16 cellular contexts compared by ENCODE assay signal in the genomic region with DNA sequence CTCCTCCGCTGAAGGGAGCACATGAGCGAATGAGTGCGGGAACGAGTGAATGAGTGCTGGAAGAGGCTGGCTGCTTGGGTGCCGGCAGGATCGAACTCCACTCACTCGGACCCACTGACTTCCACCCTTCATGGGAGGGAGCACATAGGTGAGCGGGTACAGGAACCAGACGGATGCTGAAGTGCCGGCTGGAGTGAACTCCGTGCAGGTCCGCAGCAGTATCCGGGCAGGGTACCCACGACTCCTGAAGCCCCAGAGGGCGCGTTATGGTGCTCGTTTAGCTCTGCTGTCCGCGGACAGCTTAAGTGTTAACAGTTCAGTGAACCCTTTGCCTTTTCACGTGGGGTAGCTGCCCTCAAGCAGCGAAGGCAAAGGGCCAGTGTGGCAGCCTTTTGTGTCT. TPM values are rescaled to one million over a fixed set of nuclear protein-coding genes. Genes with fewer than 3 reads are reported as not detected.
DNase-seq lines count a peak whose midpoint lies in the region; ATAC-seq, FAIRE-seq and TF ChIP-seq lines count a peak whose summit lies in the region.
"Had no signal": no experiment of that assay in that cellular context is flagged by ENCODE, and none has a peak within 500 bp of the region (broad histone marks: within the 10 kb centered on the region; RNA-seq: fewer than 3 reads in every experiment).

No MANE protein-coding gene starts in this region.

- H3K79me2 ChIP-seq in H9 (ENCODE audit: insufficient read depth, low read length): no peaks in the 10 kb centered on the region

- H3K9me3 ChIP-seq in ES-I3 (ENCODE audit: control insufficient read depth, insufficient read depth, low read length) (no peaks in the 10 kb centered on the region), H9 (ENCODE audit: control insufficient read depth, low read depth, low read length) (no peaks in the 10 kb centered on the region), iPS-15b (ENCODE audit: control insufficient read depth, insufficient read depth, low read length) (no peaks in the 10 kb centered on the region), upper lobe of right lung (no peaks in the 10 kb centered on the region)
- H3K9me3 ChIP-seq: A549, BE2C, HAP-1 had no signal

- no CpG with 5 or more reads among the region's 21 CpGs for WGBS in H9 (ENCODE audit: extremely low coverage, insufficient read length, low lambda C conversion rate)

- 0 out of 7 replicates have a peak, but pooled peaks cover 0 to 3% (median 0%) of the 10 kb centered on the region in 3 experiments for H3K36me3 Mint-ChIP-seq in H9 (ENCODE audit: insufficient read depth in 1 of 3, low read depth in 3 of 3)
- H3K36me3 Mint-ChIP-seq: CD4-positive, alpha-beta memory T cell had no signal

- no peaks in the 10 kb centered on the region for H3K27me3 Mint-ChIP-seq in H9 (ENCODE audit: low read depth)

- H2BK15ac ChIP-seq in H9 (ENCODE audit: low read depth, low read length): no peak overlapping the region

- H3K4me1 ChIP-seq in ES-I3 (ENCODE audit: insufficient read depth, low read length) (peaks cover 26% of the 10 kb centered on the region), H9 (ENCODE audit: insufficient read depth, low read length) (peaks cover 2% of the 10 kb centered on the region), iPS-15b (ENCODE audit: control insufficient read depth, insufficient read depth, low read length) (peaks cover 17% of the 10 kb centered on the region), upper lobe of right lung (no peaks in the 10 kb centered on the region)
- H3K4me1 ChIP-seq: A549, BE2C had no signal

- H3K4me1 Mint-ChIP-seq in H9: peaks cover 39 to 42% of the 10 kb centered on the region in 2 experiments
- H3K4me1 Mint-ChIP-seq: CD4-positive, alpha-beta memory T cell had no signal

- no peak overlapping the region for H3K4ac ChIP-seq in H9 (ENCODE audit: low read depth, low read length)

- DNase-seq in H9 (peak; percentile 38), upper lobe of right lung (peak; percentile 56), inferior parietal cortex (ENCODE audit: extremely low spot score) (no peak), GM12891 (ENCODE audit: insufficient read length, low spot score) (no peak), MV-4-11 (lab: John Stamatoyannopoulos, UW) (no peak)
- DNase-seq: BE2C, DMS79 had no signal

- H2BK20ac ChIP-seq in H9 (ENCODE audit: low read depth, low read length, poor library complexity, severe bottlenecking): no peak overlapping the region

- intact Hi-C loops in upper lobe of right lung (cut with DNase I): no loop called here

- H3K79me1 ChIP-seq in H9 (ENCODE audit: insufficient read depth, low read depth, low read length, poor library complexity, severe bottlenecking): no peaks in the 10 kb centered on the region

- TF ChIP-seq CTCF in H9 (conservative IDR thresholded peaks at IDR 0.05): no peak
- no peak for TF ChIP-seq CTCF in upper lobe of right lung (IDR thresholded peaks at IDR 0.05)

- no peak overlapping the region for H3K23ac ChIP-seq in H9 (ENCODE audit: insufficient read length, low read depth, low read length)

- H3K9ac ChIP-seq in ES-I3 (ENCODE audit: low read depth, low read length): peak overlapping the region; percentile 51; the same call in 1 of the 2 replicates
- no peak overlapping the region for H3K9ac ChIP-seq in H9 (ENCODE audit: extremely low read depth, insufficient read length, low read length)
- H3K9ac ChIP-seq in iPS-15b (ENCODE audit: low read depth, low read length): no peak overlapping the region

- no peak for TF ChIP-seq POLR2A in GM12891 (IDR thresholded peaks at IDR 0.05; ENCODE audit: low read depth, low read length)

- H4K5ac ChIP-seq in H9 (ENCODE audit: insufficient read length, low read depth, low read length): no peak overlapping the region

- no peaks in the 10 kb centered on the region for H3K23me2 ChIP-seq in H9 (ENCODE audit: insufficient read length, low read depth, low read length, poor library complexity, severe bottlenecking)

- no peaks in the 10 kb centered on the region for H3K9me3 Mint-ChIP-seq in H9
- H3K9me3 Mint-ChIP-seq: CD4-positive, alpha-beta memory T cell had no signal

- H2AFZ ChIP-seq in H9 (ENCODE audit: low read length): no peak overlapping the region

- no peak overlapping the region for H3K18ac ChIP-seq in H9 (ENCODE audit: insufficient read length, low read depth, low read length)

- H3T11ph ChIP-seq in H9 (ENCODE audit: low read length): no peak overlapping the region

- H3K27ac Mint-ChIP-seq in H9: peak overlapping the region in 1 of 3 experiments; percentile 78; a peak in 1 of 7 replicates
- H3K27ac Mint-ChIP-seq: CD4-positive, alpha-beta memory T cell had no signal

- H4K20me1 ChIP-seq in H9 (ENCODE audit: control insufficient read depth, insufficient read depth, insufficient read length): no peaks in the 10 kb centered on the region

- H4K8ac ChIP-seq in H9 (replicated peaks; ENCODE audit: insufficient read length, low read depth, low read length): no peak overlapping the region

- H2BK120ac ChIP-seq in H9 (ENCODE audit: low read depth, low read length, poor library complexity, severe bottlenecking): no peak overlapping the region

- H4K91ac ChIP-seq in H9 (ENCODE audit: insufficient read length, low read depth, low read length): no peak overlapping the region

- H2BK5ac ChIP-seq in H9 (ENCODE audit: insufficient read length, low read length): no peak overlapping the region

- H3K27ac ChIP-seq in H9 (ENCODE audit: insufficient read length, low read depth, low read length) (no peak overlapping the region), upper lobe of right lung (no peak overlapping the region)
- H3K27ac ChIP-seq: A549, C4-2B had no signal

- H3K4me2 ChIP-seq in H9 (ENCODE audit: insufficient read depth, insufficient read length, low read length): no peak overlapping the region
- H3K4me2 ChIP-seq: A549 had no signal

- no peak overlapping the region for H3K56ac ChIP-seq in H9 (ENCODE audit: insufficient read length, low read depth, low read length)

- peak; percentile 19 for ATAC-seq in upper lobe of right lung
- ATAC-seq: A549 had no signal

- H3K4me3 ChIP-seq in iPS-15b (ENCODE audit: low read depth, low read length) (peak overlapping the region; percentile 31), upper lobe of right lung (no peak overlapping the region)
- H3K4me3 ChIP-seq: A549, HAP-1 had no signal

- H3K4me3 Mint-ChIP-seq in H9: no peak overlapping the region
- H3K4me3 Mint-ChIP-seq: CD4-positive, alpha-beta memory T cell had no signal

- no peaks in the 10 kb centered on the region for H3K36me3 ChIP-seq in ES-I3 (ENCODE audit: insufficient read depth, low read length)
- H3K36me3 ChIP-seq in iPS-15b (ENCODE audit: control insufficient read depth, insufficient read depth, low read length): no peaks in the 10 kb centered on the region
- no peaks in the 10 kb centered on the region for H3K36me3 ChIP-seq in upper lobe of right lung
- H3K36me3 ChIP-seq: BE2C, HAP-1 had no signal

- no peak for FAIRE-seq in GM12891 (lab: Jason Lieb, UNC)
- FAIRE-seq: A549, GM12892, GM19239 had no signal

- no peak overlapping the region for H2AK5ac ChIP-seq in H9 (ENCODE audit: insufficient read length, low read length)

- no peak overlapping the region for H2BK12ac ChIP-seq in H9 (ENCODE audit: insufficient read length, low read depth, low read length)

- H3K27me3 ChIP-seq in H9 (ENCODE audit: insufficient read depth, low read length) (no peaks in the 10 kb centered on the region), iPS-15b (ENCODE audit: control insufficient read depth, insufficient read depth, low read length) (no peaks in the 10 kb centered on the region), upper lobe of right lung (no peaks in the 10 kb centered on the region)
- H3K27me3 ChIP-seq: BE2C had no signal

- H3K14ac ChIP-seq in H9 (ENCODE audit: insufficient read depth, low read length): no peak overlapping the region

TF ChIP-seq in GM12891, 5 proteins besides CTCF, POLR2A, EP300 and RAD21:
- no peak for TF ChIP-seq POLR2AphosphoS5 (IDR thresholded peaks at IDR 0.05; ENCODE audit: low read depth, low read length)
TF ChIP-seq in GM12891: peak in this region for 0.

RNA-seq across cellular contexts. Expression of a gene that starts 23.2 kb away (rescaled TPM):
- 38.4 and 41.3 TPM in 2 replicates for total RNA-seq in H9 (2021)
- 0.26 TPM for total RNA-seq in upper lobe of right lung
- not detected for polyA plus RNA-seq in GM12891 (2012; ENCODE audit: low read depth, missing spikeins)
- total RNA-seq: CD4-positive, alpha-beta memory T cell had no signal
- polyA plus RNA-seq: A549, AG04450 had no signal

Comparison
In these comparisons a context has a peak if more than half of its experiments do, and no peak if none do; other contexts are left out.
1. DNase-seq: peak in H9 (single experiment) and upper lobe of right lung (single experiment); none in inferior parietal cortex (single experiment), GM12891 (single experiment) and MV-4-11 (single experiment).
2. RNA of a gene that starts 23.2 kb away (total RNA-seq): 38.4 to 41.3 TPM in H9; 0.26 TPM in upper lobe of right lung (single experiment); every median in the first group is over 10 times any median in the second.